Comparison of ENCODE assay signal across 1 cellular context in the genomic region with DNA sequence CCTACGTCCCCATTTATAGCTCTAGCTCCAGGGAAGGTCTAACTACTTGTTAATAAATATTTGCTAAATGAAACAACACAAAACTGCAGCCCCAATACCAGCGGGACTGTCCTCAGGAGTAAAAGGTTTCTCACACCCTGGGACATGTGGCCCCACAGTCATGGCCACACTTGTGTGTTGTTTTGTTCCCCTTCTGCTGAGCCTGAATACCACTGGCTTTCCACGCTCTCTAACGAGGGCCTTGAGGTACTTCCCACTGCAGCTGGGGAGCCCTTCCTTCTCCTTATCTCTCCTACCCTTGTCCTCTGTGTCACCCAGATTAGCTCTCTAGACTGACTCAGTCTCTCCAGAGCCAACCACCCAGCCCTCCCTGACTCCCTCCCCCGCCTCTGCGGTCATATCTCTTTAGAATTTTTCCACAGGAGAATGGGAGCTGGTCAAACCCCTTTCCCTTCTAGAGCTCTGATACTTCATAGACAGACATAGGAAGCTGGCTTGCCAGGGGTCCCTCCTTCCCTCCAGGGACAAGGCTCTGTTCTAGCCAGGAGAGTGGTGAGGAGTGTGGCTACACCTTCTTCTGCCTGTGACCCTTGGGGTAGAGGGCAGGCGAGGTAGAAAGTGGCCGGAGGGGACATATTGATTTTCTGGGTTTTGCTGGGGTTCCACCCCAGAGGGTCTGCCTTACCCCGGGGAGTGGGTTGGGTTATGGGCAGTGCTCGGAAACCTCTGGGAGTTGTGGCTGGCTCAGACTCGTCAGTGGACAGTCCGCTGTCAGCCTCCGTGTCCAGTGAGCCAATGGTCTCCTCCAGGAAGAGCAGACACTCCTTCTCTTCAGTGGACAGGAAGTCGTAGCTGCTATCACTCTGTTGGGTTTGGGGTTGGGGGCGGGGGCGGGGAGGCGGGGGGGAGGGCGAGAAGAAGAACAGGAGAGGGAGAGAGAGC.
TF ChIP-seq lines count a peak whose summit lies in the region.

No MANE protein-coding gene starts in this region.

TF ChIP-seq in K562, 482 proteins besides CTCF, POLR2A, EP300 and RAD21 (continued from another document and continues in another):
- TF ChIP-seq, protein P1, sequence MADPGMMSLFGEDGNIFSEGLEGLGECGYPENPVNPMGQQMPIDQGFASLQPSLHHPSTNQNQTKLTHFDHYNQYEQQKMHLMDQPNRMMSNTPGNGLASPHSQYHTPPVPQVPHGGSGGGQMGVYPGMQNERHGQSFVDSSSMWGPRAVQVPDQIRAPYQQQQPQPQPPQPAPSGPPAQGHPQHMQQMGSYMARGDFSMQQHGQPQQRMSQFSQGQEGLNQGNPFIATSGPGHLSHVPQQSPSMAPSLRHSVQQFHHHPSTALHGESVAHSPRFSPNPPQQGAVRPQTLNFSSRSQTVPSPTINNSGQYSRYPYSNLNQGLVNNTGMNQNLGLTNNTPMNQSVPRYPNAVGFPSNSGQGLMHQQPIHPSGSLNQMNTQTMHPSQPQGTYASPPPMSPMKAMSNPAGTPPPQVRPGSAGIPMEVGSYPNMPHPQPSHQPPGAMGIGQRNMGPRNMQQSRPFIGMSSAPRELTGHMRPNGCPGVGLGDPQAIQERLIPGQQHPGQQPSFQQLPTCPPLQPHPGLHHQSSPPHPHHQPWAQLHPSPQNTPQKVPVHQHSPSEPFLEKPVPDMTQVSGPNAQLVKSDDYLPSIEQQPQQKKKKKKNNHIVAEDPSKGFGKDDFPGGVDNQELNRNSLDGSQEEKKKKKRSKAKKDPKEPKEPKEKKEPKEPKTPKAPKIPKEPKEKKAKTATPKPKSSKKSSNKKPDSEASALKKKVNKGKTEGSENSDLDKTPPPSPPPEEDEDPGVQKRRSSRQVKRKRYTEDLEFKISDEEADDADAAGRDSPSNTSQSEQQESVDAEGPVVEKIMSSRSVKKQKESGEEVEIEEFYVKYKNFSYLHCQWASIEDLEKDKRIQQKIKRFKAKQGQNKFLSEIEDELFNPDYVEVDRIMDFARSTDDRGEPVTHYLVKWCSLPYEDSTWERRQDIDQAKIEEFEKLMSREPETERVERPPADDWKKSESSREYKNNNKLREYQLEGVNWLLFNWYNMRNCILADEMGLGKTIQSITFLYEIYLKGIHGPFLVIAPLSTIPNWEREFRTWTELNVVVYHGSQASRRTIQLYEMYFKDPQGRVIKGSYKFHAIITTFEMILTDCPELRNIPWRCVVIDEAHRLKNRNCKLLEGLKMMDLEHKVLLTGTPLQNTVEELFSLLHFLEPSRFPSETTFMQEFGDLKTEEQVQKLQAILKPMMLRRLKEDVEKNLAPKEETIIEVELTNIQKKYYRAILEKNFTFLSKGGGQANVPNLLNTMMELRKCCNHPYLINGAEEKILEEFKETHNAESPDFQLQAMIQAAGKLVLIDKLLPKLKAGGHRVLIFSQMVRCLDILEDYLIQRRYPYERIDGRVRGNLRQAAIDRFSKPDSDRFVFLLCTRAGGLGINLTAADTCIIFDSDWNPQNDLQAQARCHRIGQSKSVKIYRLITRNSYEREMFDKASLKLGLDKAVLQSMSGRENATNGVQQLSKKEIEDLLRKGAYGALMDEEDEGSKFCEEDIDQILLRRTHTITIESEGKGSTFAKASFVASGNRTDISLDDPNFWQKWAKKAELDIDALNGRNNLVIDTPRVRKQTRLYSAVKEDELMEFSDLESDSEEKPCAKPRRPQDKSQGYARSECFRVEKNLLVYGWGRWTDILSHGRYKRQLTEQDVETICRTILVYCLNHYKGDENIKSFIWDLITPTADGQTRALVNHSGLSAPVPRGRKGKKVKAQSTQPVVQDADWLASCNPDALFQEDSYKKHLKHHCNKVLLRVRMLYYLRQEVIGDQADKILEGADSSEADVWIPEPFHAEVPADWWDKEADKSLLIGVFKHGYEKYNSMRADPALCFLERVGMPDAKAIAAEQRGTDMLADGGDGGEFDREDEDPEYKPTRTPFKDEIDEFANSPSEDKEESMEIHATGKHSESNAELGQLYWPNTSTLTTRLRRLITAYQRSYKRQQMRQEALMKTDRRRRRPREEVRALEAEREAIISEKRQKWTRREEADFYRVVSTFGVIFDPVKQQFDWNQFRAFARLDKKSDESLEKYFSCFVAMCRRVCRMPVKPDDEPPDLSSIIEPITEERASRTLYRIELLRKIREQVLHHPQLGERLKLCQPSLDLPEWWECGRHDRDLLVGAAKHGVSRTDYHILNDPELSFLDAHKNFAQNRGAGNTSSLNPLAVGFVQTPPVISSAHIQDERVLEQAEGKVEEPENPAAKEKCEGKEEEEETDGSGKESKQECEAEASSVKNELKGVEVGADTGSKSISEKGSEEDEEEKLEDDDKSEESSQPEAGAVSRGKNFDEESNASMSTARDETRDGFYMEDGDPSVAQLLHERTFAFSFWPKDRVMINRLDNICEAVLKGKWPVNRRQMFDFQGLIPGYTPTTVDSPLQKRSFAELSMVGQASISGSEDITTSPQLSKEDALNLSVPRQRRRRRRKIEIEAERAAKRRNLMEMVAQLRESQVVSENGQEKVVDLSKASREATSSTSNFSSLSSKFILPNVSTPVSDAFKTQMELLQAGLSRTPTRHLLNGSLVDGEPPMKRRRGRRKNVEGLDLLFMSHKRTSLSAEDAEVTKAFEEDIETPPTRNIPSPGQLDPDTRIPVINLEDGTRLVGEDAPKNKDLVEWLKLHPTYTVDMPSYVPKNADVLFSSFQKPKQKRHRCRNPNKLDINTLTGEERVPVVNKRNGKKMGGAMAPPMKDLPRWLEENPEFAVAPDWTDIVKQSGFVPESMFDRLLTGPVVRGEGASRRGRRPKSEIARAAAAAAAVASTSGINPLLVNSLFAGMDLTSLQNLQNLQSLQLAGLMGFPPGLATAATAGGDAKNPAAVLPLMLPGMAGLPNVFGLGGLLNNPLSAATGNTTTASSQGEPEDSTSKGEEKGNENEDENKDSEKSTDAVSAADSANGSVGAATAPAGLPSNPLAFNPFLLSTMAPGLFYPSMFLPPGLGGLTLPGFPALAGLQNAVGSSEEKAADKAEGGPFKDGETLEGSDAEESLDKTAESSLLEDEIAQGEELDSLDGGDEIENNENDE (IDR thresholded peaks at IDR 0.05; ENCODE audit: low read depth, low read length), result peak; percentile 21
- TF ChIP-seq EGR1 (conservative IDR thresholded peaks at IDR 0.05) (peak; percentile 96), KDM4B (IDR thresholded peaks at IDR 0.05; ENCODE audit: borderline replicate concordance in 2 of 2, low read depth in 1 of 2) (0 out of 4 replicates have a peak, but pooled peaks of 1 of the 2 experiments have one; percentile 75), NCOA6 (IDR thresholded peaks at IDR 0.05) (peak; percentile 54; the same call in 1 of the 2 replicates), KAT8 (IDR thresholded peaks at IDR 0.05; ENCODE audit: low read depth) (no peak), EHMT2 (IDR thresholded peaks at IDR 0.05) (peak; percentile 73; the same call in 1 of the 2 replicates), HEY1 (CRISPR knock-in tag; IDR thresholded peaks at IDR 0.05; ENCODE audit: borderline replicate concordance) (peak; percentile 96), ZNF830 (CRISPR knock-in tag; IDR thresholded peaks at IDR 0.05) (peak; percentile 89; the same call in 1 of the 2 replicates), GTF2A2 (tag; IDR thresholded peaks at IDR 0.05) (peak; percentile 91), PHF8 (IDR thresholded peaks at IDR 0.05; ENCODE audit: borderline replicate concordance, low read length) (peak; percentile 74; the same call in 1 of the 2 replicates), BDP1 (IDR thresholded peaks at IDR 0.05; ENCODE audit: insufficient read depth, insufficient read length) (no peak), ESRRA (IDR thresholded peaks at IDR 0.05; ENCODE audit: borderline replicate concordance, low read depth) (peak; percentile 97), ILF3 (IDR thresholded peaks at IDR 0.05; ENCODE audit: borderline replicate concordance) (peak; percentile 96), KLF13 (tag; IDR thresholded peaks at IDR 0.05; ENCODE audit: borderline replicate concordance, low read depth) (peak; percentile 89), SAP30 (IDR thresholded peaks at IDR 0.05; ENCODE audit: borderline replicate concordance, insufficient read depth, low read depth, low read length, poor library complexity, severe bottlenecking) (no peak), HDAC3 (IDR thresholded peaks at IDR 0.05; ENCODE audit: borderline replicate concordance, partially characterized antibody) (peak; percentile 99), GABPB2 (CRISPR knock-in tag; conservative IDR thresholded peaks at IDR 0.05) (peak; percentile 89), FOS (IDR thresholded peaks at IDR 0.05; ENCODE audit: extremely low read depth, insufficient read length) (peak; percentile 73), SLC30A9 (CRISPR knock-in tag; IDR thresholded peaks at IDR 0.05) (no peak), PCBP1 (IDR thresholded peaks at IDR 0.05; ENCODE audit: low read depth, low read length, poor library complexity, severe bottlenecking) (no peak), GATAD2B (IDR thresholded peaks at IDR 0.05; ENCODE audit: borderline replicate concordance) (peak; percentile 96), NBN (IDR thresholded peaks at IDR 0.05; ENCODE audit: low read depth) (peak; percentile 100), HDAC8 (tag; IDR thresholded peaks at IDR 0.05) (peak; percentile 89), ZNF146 (CRISPR knock-in tag; IDR thresholded peaks at IDR 0.05; ENCODE audit: unreplicated experiment) (no peak), PCBP2 (IDR thresholded peaks at IDR 0.05; ENCODE audit: low read depth, low read length, poor library complexity, severe bottlenecking) (no peak), CBX1 (IDR thresholded peaks at IDR 0.05; ENCODE audit: low read depth) (0 out of 2 replicates have a peak, but pooled peaks have one; percentile 31), ZNF232 (CRISPR knock-in tag; IDR thresholded peaks at IDR 0.05) (0 out of 2 replicates have a peak, but pooled peaks have one; percentile 41), FOXJ3 (CRISPR knock-in tag; IDR thresholded peaks at IDR 0.05) (no peak), SIN3B (IDR thresholded peaks at IDR 0.05; ENCODE audit: low read depth) (no peak), RBM17 (IDR thresholded peaks at IDR 0.05; ENCODE audit: borderline replicate concordance, low read depth, low read length) (no peak), ATF7 (IDR thresholded peaks at IDR 0.05) (peak; percentile 95), SRF (CRISPR knock-in tag; IDR thresholded peaks at IDR 0.05) (peak; percentile 74 to 83; a peak in 2 of 4 replicates)
- TF ChIP-seq, protein P2, sequence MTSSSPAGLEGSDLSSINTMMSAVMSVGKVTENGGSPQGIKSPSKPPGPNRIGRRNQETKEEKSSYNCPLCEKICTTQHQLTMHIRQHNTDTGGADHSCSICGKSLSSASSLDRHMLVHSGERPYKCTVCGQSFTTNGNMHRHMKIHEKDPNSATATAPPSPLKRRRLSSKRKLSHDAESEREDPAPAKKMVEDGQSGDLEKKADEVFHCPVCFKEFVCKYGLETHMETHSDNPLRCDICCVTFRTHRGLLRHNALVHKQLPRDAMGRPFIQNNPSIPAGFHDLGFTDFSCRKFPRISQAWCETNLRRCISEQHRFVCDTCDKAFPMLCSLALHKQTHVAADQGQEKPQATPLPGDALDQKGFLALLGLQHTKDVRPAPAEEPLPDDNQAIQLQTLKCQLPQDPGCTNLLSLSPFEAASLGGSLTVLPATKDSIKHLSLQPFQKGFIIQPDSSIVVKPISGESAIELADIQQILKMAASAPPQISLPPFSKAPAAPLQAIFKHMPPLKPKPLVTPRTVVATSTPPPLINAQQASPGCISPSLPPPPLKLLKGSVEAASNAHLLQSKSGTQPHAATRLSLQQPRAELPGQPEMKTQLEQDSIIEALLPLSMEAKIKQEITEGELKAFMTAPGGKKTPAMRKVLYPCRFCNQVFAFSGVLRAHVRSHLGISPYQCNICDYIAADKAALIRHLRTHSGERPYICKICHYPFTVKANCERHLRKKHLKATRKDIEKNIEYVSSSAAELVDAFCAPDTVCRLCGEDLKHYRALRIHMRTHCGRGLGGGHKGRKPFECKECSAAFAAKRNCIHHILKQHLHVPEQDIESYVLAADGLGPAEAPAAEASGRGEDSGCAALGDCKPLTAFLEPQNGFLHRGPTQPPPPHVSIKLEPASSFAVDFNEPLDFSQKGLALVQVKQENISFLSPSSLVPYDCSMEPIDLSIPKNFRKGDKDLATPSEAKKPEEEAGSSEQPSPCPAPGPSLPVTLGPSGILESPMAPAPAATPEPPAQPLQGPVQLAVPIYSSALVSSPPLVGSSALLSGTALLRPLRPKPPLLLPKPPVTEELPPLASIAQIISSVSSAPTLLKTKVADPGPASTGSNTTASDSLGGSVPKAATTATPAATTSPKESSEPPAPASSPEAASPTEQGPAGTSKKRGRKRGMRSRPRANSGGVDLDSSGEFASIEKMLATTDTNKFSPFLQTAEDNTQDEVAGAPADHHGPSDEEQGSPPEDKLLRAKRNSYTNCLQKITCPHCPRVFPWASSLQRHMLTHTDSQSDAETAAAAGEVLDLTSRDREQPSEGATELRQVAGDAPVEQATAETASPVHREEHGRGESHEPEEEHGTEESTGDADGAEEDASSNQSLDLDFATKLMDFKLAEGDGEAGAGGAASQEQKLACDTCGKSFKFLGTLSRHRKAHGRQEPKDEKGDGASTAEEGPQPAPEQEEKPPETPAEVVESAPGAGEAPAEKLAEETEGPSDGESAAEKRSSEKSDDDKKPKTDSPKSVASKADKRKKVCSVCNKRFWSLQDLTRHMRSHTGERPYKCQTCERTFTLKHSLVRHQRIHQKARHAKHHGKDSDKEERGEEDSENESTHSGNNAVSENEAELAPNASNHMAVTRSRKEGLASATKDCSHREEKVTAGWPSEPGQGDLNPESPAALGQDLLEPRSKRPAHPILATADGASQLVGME (CRISPR knock-in tag; IDR thresholded peaks at IDR 0.05), result peak; percentile 99
- TF ChIP-seq, protein P3, sequence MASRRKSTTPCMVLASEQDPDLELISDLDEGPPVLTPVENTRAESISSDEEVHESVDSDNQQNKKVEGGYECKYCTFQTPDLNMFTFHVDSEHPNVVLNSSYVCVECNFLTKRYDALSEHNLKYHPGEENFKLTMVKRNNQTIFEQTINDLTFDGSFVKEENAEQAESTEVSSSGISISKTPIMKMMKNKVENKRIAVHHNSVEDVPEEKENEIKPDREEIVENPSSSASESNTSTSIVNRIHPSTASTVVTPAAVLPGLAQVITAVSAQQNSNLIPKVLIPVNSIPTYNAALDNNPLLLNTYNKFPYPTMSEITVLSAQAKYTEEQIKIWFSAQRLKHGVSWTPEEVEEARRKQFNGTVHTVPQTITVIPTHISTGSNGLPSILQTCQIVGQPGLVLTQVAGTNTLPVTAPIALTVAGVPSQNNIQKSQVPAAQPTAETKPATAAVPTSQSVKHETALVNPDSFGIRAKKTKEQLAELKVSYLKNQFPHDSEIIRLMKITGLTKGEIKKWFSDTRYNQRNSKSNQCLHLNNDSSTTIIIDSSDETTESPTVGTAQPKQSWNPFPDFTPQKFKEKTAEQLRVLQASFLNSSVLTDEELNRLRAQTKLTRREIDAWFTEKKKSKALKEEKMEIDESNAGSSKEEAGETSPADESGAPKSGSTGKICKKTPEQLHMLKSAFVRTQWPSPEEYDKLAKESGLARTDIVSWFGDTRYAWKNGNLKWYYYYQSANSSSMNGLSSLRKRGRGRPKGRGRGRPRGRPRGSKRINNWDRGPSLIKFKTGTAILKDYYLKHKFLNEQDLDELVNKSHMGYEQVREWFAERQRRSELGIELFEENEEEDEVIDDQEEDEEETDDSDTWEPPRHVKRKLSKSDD (conservative IDR thresholded peaks at IDR 0.05; ENCODE audit: low read length), result 0 out of 2 replicates have a peak, but pooled peaks have one; percentile 12
- TF ChIP-seq, protein P4, sequence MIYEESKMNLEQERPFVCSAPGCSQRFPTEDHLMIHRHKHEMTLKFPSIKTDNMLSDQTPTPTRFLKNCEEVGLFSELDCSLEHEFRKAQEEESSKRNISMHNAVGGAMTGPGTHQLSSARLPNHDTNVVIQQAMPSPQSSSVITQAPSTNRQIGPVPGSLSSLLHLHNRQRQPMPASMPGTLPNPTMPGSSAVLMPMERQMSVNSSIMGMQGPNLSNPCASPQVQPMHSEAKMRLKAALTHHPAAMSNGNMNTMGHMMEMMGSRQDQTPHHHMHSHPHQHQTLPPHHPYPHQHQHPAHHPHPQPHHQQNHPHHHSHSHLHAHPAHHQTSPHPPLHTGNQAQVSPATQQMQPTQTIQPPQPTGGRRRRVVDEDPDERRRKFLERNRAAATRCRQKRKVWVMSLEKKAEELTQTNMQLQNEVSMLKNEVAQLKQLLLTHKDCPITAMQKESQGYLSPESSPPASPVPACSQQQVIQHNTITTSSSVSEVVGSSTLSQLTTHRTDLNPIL (CRISPR knock-in tag; IDR thresholded peaks at IDR 0.05), result peak; percentile 94
